Comparison of ENCODE assay signal across 9 cellular contexts in the genomic region with DNA sequence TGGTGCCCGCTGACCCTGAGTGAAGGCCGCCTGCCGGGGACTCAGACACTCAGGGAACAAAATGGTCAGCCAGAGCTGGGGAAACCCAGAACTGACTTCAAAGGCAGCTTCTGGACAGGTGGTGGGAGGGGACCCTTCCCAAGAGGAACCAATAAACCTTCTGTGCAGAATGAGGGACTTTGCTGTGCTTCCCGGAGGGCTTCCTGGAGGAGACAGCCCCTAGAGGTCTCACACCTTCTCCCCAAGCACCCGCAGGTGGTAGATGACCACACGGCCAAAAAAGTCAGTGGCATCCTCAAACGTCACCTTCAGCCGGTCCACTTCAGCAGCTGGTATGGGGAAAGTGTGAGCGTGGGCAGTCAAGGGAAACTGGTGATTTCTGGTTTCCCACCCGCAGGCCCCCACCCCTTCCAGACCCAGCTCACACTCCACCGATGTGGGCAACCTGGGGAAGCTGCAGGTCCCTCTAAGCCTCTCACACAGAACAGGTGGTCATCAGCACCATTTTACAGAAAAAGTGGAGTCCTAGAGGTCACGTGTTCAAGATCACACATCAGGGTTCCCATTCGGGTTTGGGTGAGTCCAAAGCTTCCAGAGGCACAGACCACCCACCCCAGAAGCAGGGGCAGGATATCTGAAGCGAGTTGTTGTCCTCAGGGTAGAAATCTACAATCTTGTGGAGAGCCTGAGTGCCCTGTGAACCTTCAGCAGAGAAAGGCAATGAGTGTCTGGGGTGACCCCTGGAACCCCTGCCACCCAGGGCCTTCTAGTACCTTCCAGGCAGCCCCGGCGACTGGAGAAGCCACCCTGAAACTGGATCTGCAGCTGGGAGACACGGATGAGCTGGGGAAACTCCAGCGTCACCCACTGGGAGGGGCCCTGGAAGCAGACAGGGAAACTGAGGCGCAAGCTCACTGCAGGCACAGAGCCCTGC. TPM values are rescaled to one million over a fixed set of nuclear protein-coding genes. Genes with fewer than 3 reads are reported as not detected.
DNase-seq lines count a peak whose midpoint lies in the region; ATAC-seq and TF ChIP-seq lines count a peak whose summit lies in the region.
"Had no signal": no experiment of that assay in that cellular context is flagged by ENCODE, and none has a peak within 500 bp of the region (broad histone marks: within the 10 kb centered on the region; RNA-seq: fewer than 3 reads in every experiment).

No MANE protein-coding gene starts in this region.

- H3K9me2 ChIP-seq in DOHH2 (replicated peaks; ENCODE audit: control insufficient read depth, low read length) (no peaks in the 10 kb centered on the region), PC-9 (ENCODE audit: insufficient read depth) (no peaks in the 10 kb centered on the region)

- H3K14ac ChIP-seq in trophoblast cell (ENCODE audit: low read length), result no peak overlapping the region

- no peak overlapping the region for H3K4ac ChIP-seq in trophoblast cell (ENCODE audit: low read depth, low read length)

- BruUV-seq in PC-9 (replicated peaks; lab: Mats Ljungman, UMichigan), result no TSS peak

- POLR2A ChIA-PET in PC-9 (lab: Charles Lee; ENCODE audit: unreplicated experiment), result no interaction called here

- H3K79me2 ChIP-seq in DOHH2 (ENCODE audit: control insufficient read depth, low read length), result peaks cover 20% of the 10 kb centered on the region
- H3K79me2 ChIP-seq in PC-9 (ENCODE audit: low read depth), result peaks cover 21% of the 10 kb centered on the region
- peaks cover 5% of the 10 kb centered on the region for H3K79me2 ChIP-seq in trophoblast cell (ENCODE audit: control insufficient read depth, insufficient read depth, low read length, poor library complexity)

- H3K9me3 ChIP-seq in DOHH2 (ENCODE audit: control insufficient read depth, insufficient read depth, low read length) (no peaks in the 10 kb centered on the region), PC-9 (ENCODE audit: insufficient read depth, low read depth) (no peaks in the 10 kb centered on the region), trophoblast cell (ENCODE audit: insufficient read depth, low read depth, low read length) (peaks cover 2% of the 10 kb centered on the region)

- H2BK12ac ChIP-seq in trophoblast cell (ENCODE audit: low read length), result no peak overlapping the region

- no peak overlapping the region for H2AK5ac ChIP-seq in trophoblast cell (ENCODE audit: low read length)

- H3K4me2 ChIP-seq in DOHH2 (ENCODE audit: low read length) (peak overlapping the region; percentile 100), PC-9 (peak overlapping the region; percentile 83), trophoblast cell (ENCODE audit: low read length) (peak overlapping the region; percentile 88)

- TF ChIP-seq CTCF in DOHH2 (IDR thresholded peaks at IDR 0.05; ENCODE audit: low read depth, low read length, poor library complexity, severe bottlenecking) (no peak), PC-9 (conservative IDR thresholded peaks at IDR 0.05) (no peak), epithelial cell of proximal tubule (conservative IDR thresholded peaks at IDR 0.05; ENCODE audit: low read depth, low read length) (no peak)

- H4K8ac ChIP-seq in trophoblast cell (ENCODE audit: low read depth, low read length), result peak overlapping the region; percentile 88

- H3K4me1 ChIP-seq in DOHH2 (ENCODE audit: control insufficient read depth, low read length) (peaks cover 16% of the 10 kb centered on the region), PC-9 (replicated peaks; ENCODE audit: insufficient read depth) (peaks cover 14% of the 10 kb centered on the region), trophoblast cell (ENCODE audit: control insufficient read depth in 1 of 2, insufficient read depth in 2 of 2, low read length in 2 of 2) (peaks cover 5 to 7% of the 10 kb centered on the region in 2 experiments)

- H3F3A ChIP-seq in DOHH2 (ENCODE audit: control insufficient read depth, insufficient read depth), result peaks cover 3% of the 10 kb centered on the region; the same call in 1 of the 2 replicates
- H3F3A ChIP-seq in PC-9 (ENCODE audit: insufficient read depth, low read depth), result peaks cover 25% of the 10 kb centered on the region

- ATAC-seq in GM19463 (IDR thresholded peaks at IDR 0.05; ENCODE audit: unreplicated experiment), result no peak

- no peak overlapping the region for H3K23ac ChIP-seq in trophoblast cell (ENCODE audit: low read length)

- H2AFZ ChIP-seq in PC-9 (peak overlapping the region; percentile 89), trophoblast cell (ENCODE audit: insufficient read depth, low read length, poor library complexity) (no peak overlapping the region)

- no peak overlapping the region for H4K12ac ChIP-seq in trophoblast cell (ENCODE audit: low read depth, low read length)

- DNase-seq in PC-9 (no peak), epithelial cell of proximal tubule (ENCODE audit: low read depth) (no peak), trophoblast cell (no peak), HPDE6-E6E7 (ENCODE audit: extremely low spot score) (no peak), NCI-H2081 (lab: John Stamatoyannopoulos, UW) (no peak), NCI-H2081 treated with DMSO at 0.1 percent for 48 hours (lab: John Stamatoyannopoulos, UW) (no peak)
- DNase-seq: stimulated activated CD4-positive, alpha-beta T cell treated with anti-CD3 and anti-CD28 coated beads, Interleukin-4, amount 100 ng/mL, for 24 hours had no signal

- no peak overlapping the region for H2BK5ac ChIP-seq in trophoblast cell (ENCODE audit: low read depth, low read length, poor library complexity)

- intact Hi-C loops in PC-9 (cut with micrococcal nuclease; ENCODE audit: unreplicated experiment), result no loop called here

- CTCF ChIA-PET in PC-9 (lab: Charles Lee), result interaction anchor here (1.6 kb wide), 1 partner anchor 9 kb away, joined by 3 read pairs; no protein-coding TSS in a partner anchor

- peaks cover 5% of the 10 kb centered on the region for H3K79me1 ChIP-seq in trophoblast cell (ENCODE audit: low read length)

- H3K18ac ChIP-seq in trophoblast cell (ENCODE audit: low read length), result no peak overlapping the region

- no peaks in the 10 kb centered on the region for H3K27me3 ChIP-seq in DOHH2 (ENCODE audit: control insufficient read depth, low read length)
- peaks cover 15% of the 10 kb centered on the region; the same call in 1 of the 2 replicates for H3K27me3 ChIP-seq in PC-9 (ENCODE audit: insufficient read depth, low read depth)
- no peaks in the 10 kb centered on the region for H3K27me3 ChIP-seq in trophoblast cell (ENCODE audit: insufficient read depth, low read length)

- H4K20me1 ChIP-seq in DOHH2 (ENCODE audit: control insufficient read depth, insufficient read depth, low read depth, low read length), result no peaks in the 10 kb centered on the region
- no peaks in the 10 kb centered on the region for H4K20me1 ChIP-seq in PC-9 (ENCODE audit: insufficient read depth)

- no peak overlapping the region for H2BK120ac ChIP-seq in trophoblast cell (ENCODE audit: insufficient read depth, low read length, poor library complexity)

- WGBS in trophoblast cell (ENCODE audit: extremely low coverage, insufficient coverage, insufficient read length), result no CpG with 5 or more reads among the region's 19 CpGs

- H3K4me3 ChIP-seq in DOHH2 (ENCODE audit: low read length) (peak overlapping the region; percentile 95), PC-9 (peak overlapping the region; percentile 91), epithelial cell of proximal tubule (ENCODE audit: low read depth, low read length) (peak overlapping the region; percentile 93), trophoblast cell (ENCODE audit: low read depth, low read length) (peak overlapping the region; percentile 67)

- H3K9ac ChIP-seq in trophoblast cell (ENCODE audit: low read length), result peak overlapping the region; percentile 6

- H4K91ac ChIP-seq in trophoblast cell (ENCODE audit: low read depth, low read length), result no peak overlapping the region

- H3K27ac ChIP-seq in DOHH2 (ENCODE audit: low read depth, low read length), result peak overlapping the region; percentile 48
- peak overlapping the region; percentile 68; the same call in 1 of the 2 replicates for H3K27ac ChIP-seq in PC-9
- no peak overlapping the region for H3K27ac ChIP-seq in trophoblast cell (ENCODE audit: low read depth, low read length)

- H3K36me3 ChIP-seq in DOHH2 (ENCODE audit: control insufficient read depth, low read length) (peaks cover 42% of the 10 kb centered on the region), PC-9 (ENCODE audit: low read depth) (0 out of 2 replicates have a peak, but pooled peaks cover 2% of the 10 kb centered on the region), trophoblast cell (ENCODE audit: control insufficient read depth in 1 of 2, insufficient read depth in 2 of 2, low read length in 2 of 2) (peaks cover 30 to 33% of the 10 kb centered on the region in 2 experiments)

RNA-seq across cellular contexts. Expression of gene NR2C2AP, which starts 1.2 kb away (rescaled TPM):
- 25.7 and 28.7 TPM in 2 replicates for total RNA-seq in PC-9 (2021)
- 25.9 and 28.5 TPM in 2 replicates for total RNA-seq in epithelial cell of proximal tubule
- 9.3 and 10.1 TPM in 2 replicates for polyA plus RNA-seq in trophoblast cell (2013)

RNA-seq across cellular contexts. Expression of gene NCAN, which starts 9.8 kb away (rescaled TPM):
- total RNA-seq in PC-9 (2021) (not detected in 2 replicates), epithelial cell of proximal tubule (not detected in 2 replicates)
- polyA plus RNA-seq in trophoblast cell (2013), result 0.01 TPM in 2 replicates

RNA-seq across cellular contexts. Expression of gene RFXANK, which starts 9.9 kb away (rescaled TPM):
- total RNA-seq in PC-9 (2021) (132 and 161 TPM in 2 replicates), epithelial cell of proximal tubule (87.5 and 95.8 TPM in 2 replicates)
- polyA plus RNA-seq in trophoblast cell (2013), result 108 and 112 TPM in 2 replicates

RNA-seq across cellular contexts. Expression of gene BORCS8, which starts 10.0 kb away (rescaled TPM):
- total RNA-seq in PC-9 (2021) (23.1 and 24.9 TPM in 2 replicates), epithelial cell of proximal tubule (26.0 and 27.4 TPM in 2 replicates)
- polyA plus RNA-seq in trophoblast cell (2013), result 18.6 and 19.2 TPM in 2 replicates

RNA-seq across cellular contexts. Expression of gene MEF2B, which starts 31.9 kb away (rescaled TPM):
- total RNA-seq in PC-9 (2021) (1.8 and 3.9 TPM in 2 replicates), epithelial cell of proximal tubule (not detected in 2 replicates)
- polyA plus RNA-seq in trophoblast cell (2013), result 1.1 and 1.2 TPM in 2 replicates
